ENCODE assay signal across 3 cellular contexts in genomic region chr3:50137567-50137966, GRCh38.
TF ChIP-seq lines count a peak whose summit lies in the region.

No MANE protein-coding gene starts in this region.

TF ChIP-seq in SK-N-SH treated with all-trans-retinoic acid at 6 μM for 48 hours, 23 proteins besides CTCF, POLR2A, EP300 and RAD21:
- no peak for TF ChIP-seq PPARA (CRISPR knock-in tag; IDR thresholded peaks at IDR 0.05; ENCODE audit: borderline replicate concordance)
- no peak for TF ChIP-seq TSHZ2 (CRISPR knock-in tag; IDR thresholded peaks at IDR 0.05)
- TF ChIP-seq TCF4 (CRISPR knock-in tag; IDR thresholded peaks at IDR 0.05; ENCODE audit: borderline replicate concordance), result no peak
- no peak for TF ChIP-seq ESRRG (CRISPR knock-in tag; IDR thresholded peaks at IDR 0.05)
- TF ChIP-seq OSR1 (CRISPR knock-in tag; IDR thresholded peaks at IDR 0.05), result no peak
- no peak for TF ChIP-seq ZC3H10 (CRISPR knock-in tag; IDR thresholded peaks at IDR 0.05)
- no peak for TF ChIP-seq ARNTL (CRISPR knock-in tag; IDR thresholded peaks at IDR 0.05; ENCODE audit: borderline replicate concordance, low read depth)
- TF ChIP-seq ZNF8 (CRISPR knock-in tag; IDR thresholded peaks at IDR 0.05), result no peak
- no peak for TF ChIP-seq POU6F1 (CRISPR knock-in tag; IDR thresholded peaks at IDR 0.05; ENCODE audit: borderline replicate concordance, low read depth)
- TF ChIP-seq CSDC2 (CRISPR knock-in tag; IDR thresholded peaks at IDR 0.05), result no peak
- TF ChIP-seq ZFP3 (CRISPR knock-in tag; IDR thresholded peaks at IDR 0.05), result no peak
- no peak for TF ChIP-seq ZNF70 (CRISPR knock-in tag; IDR thresholded peaks at IDR 0.05)
- no peak for TF ChIP-seq GLIS3 (CRISPR knock-in tag; IDR thresholded peaks at IDR 0.05)

TF ChIP-seq in SK-N-SH, 30 proteins besides CTCF, POLR2A, EP300 and RAD21:
- TF ChIP-seq SMC3 (IDR thresholded peaks at IDR 0.05; ENCODE audit: low read depth, low read length) (no peak), NRF1 (IDR thresholded peaks at IDR 0.05; ENCODE audit: low read depth, low read length) (no peak), IRF3 (IDR thresholded peaks at IDR 0.05; ENCODE audit: low read depth, low read length) (no peak), MAX (IDR thresholded peaks at IDR 0.05; ENCODE audit: low read depth) (no peak), USF1 (IDR thresholded peaks at IDR 0.05; ENCODE audit: borderline replicate concordance, low read depth) (no peak), EZH2phosphoT487 (IDR thresholded peaks at IDR 0.05; ENCODE audit: borderline replicate concordance, low read depth) (no peak)

TF ChIP-seq in endothelial cell of umbilical vein, 7 proteins besides CTCF, POLR2A, EP300 and RAD21:
- TF ChIP-seq MYC (IDR thresholded peaks at IDR 0.05; ENCODE audit: low read depth, low read length) (no peak), FOS (IDR thresholded peaks at IDR 0.05; ENCODE audit: borderline replicate concordance, insufficient read depth, low read length) (no peak), POLR2AphosphoS5 (IDR thresholded peaks at IDR 0.05; ENCODE audit: insufficient read depth, low read depth, low read length) (no peak), GATA2 (IDR thresholded peaks at IDR 0.05; ENCODE audit: insufficient read depth, insufficient read length, low read depth, low read length) (no peak), MAX (IDR thresholded peaks at IDR 0.05; ENCODE audit: insufficient read depth, insufficient read length) (no peak), JUN (IDR thresholded peaks at IDR 0.05; ENCODE audit: borderline replicate concordance, insufficient read depth, insufficient read length, low read depth) (no peak), EZH2 (IDR thresholded peaks at IDR 0.05; ENCODE audit: borderline replicate concordance, low read depth, low read length, severe bottlenecking) (no peak)
